Comparison of ENCODE assay signal across 14 cellular contexts in the genomic region with DNA sequence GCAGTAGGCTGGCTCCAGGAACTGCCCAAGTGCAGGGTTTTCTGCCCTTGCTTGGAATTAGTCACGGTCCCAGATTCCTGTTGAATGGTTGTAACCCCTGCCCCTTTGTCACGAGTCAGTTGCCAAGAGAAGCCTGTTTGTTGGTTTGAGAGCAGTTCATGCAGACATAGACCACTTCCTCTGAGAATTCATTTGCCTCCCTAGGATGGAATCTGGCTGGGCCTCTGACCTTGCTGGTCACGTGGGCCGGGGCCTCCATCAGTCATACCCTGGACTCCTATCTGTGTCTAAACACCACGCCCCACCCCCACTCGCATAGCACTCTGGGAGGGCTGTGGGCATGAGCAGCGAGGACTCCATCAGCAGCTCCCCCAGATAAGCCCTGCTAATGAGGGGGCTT. TPM values are rescaled to one million over a fixed set of nuclear protein-coding genes. Genes with fewer than 3 reads are reported as not detected.
A peak's percentile ranks its signal among the peaks of the same experiment; 100 is the strongest.
DNase-seq lines count a peak whose midpoint lies in the region; TF ChIP-seq lines count a peak whose summit lies in the region.
"Not testable (repeated sequence)": the region's sequence is repeated elsewhere in the genome, so short reads cannot be mapped to it uniquely, and the experiment has no call there.
"Had no signal": no experiment of that assay in that cellular context is flagged by ENCODE, and none has a peak within 500 bp of the region (broad histone marks: within the 10 kb centered on the region; RNA-seq: fewer than 3 reads in every experiment).

No MANE protein-coding gene starts in this region.

- H3K27ac Mint-ChIP-seq in endodermal cell; osteocyte (ENCODE audit: unreplicated experiment): not testable (repeated sequence)

- H3K4me2 ChIP-seq in BLaER1 treated with 17β-estradiol and CSF1 and Interleukin-3, amounts not matched to agents 10 nM and 100 nM: peak overlapping the region in 10 of 11 experiments; percentile 20 to 59 (median 50); a peak in 15 of 22 replicates

- H3K36me3 ChIP-seq in BLaER1 treated with 17β-estradiol and CSF1 and Interleukin-3, amounts not matched to agents 10 nM and 100 nM; endodermal cell (ENCODE audit: control insufficient read depth, insufficient read depth, low read length): not testable (repeated sequence)

- H3K4me3 ChIP-seq in BLaER1 treated with 17β-estradiol and CSF1 and Interleukin-3, amounts not matched to agents 10 nM and 100 nM; endodermal cell (ENCODE audit: low read length): not testable (repeated sequence)

- DNase-seq in M059J (ENCODE audit: low read depth): peak; percentile 41
- DNase-seq in amniotic epithelial cell (ENCODE audit: low read depth): peak; percentile 45
- DNase-seq in endodermal cell: peak; percentile 17
- peak; percentile 2 for DNase-seq in glomerular endothelial cell (ENCODE audit: extremely low read depth, low read depth, low spot score)
- DNase-seq in lung microvascular endothelial cell (ENCODE audit: low read depth in 2 of 2): peak; percentile 18 to 45
- DNase-seq in osteocyte (ENCODE audit: extremely low spot score, unreplicated experiment): peak; percentile 57
- peak; percentile 54 for DNase-seq in smooth muscle cell of the brain vasculature (ENCODE audit: low read depth, low spot score)

- not testable (repeated sequence) for H3K27ac ChIP-seq in BLaER1 treated with 17β-estradiol and CSF1 and Interleukin-3, amounts not matched to agents 10 nM and 100 nM; endodermal cell (ENCODE audit: low read depth, low read length)

- not testable (repeated sequence) for H4K20me1 ChIP-seq in BLaER1 treated with 17β-estradiol and CSF1 and Interleukin-3, amounts not matched to agents 10 nM and 100 nM

- not testable (repeated sequence) for H3K27me3 ChIP-seq in BLaER1 treated with 17β-estradiol and CSF1 and Interleukin-3, amounts not matched to agents 10 nM and 100 nM; endodermal cell (ENCODE audit: control insufficient read depth, insufficient read depth, low read length, poor library complexity, severe bottlenecking)

- not testable (repeated sequence) for H3K4me3 Mint-ChIP-seq in endodermal cell; osteocyte (ENCODE audit: unreplicated experiment)

- H3K9me3 Mint-ChIP-seq in endodermal cell; osteocyte (ENCODE audit: unreplicated experiment): not testable (repeated sequence)

- H3K4me1 ChIP-seq in BLaER1 treated with 17β-estradiol and CSF1 and Interleukin-3, amounts not matched to agents 10 nM and 100 nM: peaks cover 0 to 13% (median 5%) of the 10 kb centered on the region in 10 experiments; a peak in 10 of 20 replicates
- H3K4me1 ChIP-seq in endodermal cell (ENCODE audit: control insufficient read depth, insufficient read depth, low read length): not testable (repeated sequence)

- 50 to 89% methylated on average over 1 to 6 of the region's 7 CpGs for WGBS in endodermal cell (ENCODE audit: insufficient coverage in 1 of 2, insufficient read length in 1 of 2), 2 experiments

- H3K27me3 Mint-ChIP-seq in endodermal cell (ENCODE audit: insufficient read depth); osteocyte (ENCODE audit: unreplicated experiment): not testable (repeated sequence)

- H3K9me3 ChIP-seq in BLaER1 treated with 17β-estradiol and CSF1 and Interleukin-3, amounts not matched to agents 10 nM and 100 nM (replicated peaks in 1 of 11); endodermal cell (ENCODE audit: control insufficient read depth, low read length): not testable (repeated sequence)

- TF ChIP-seq CTCF in endodermal cell (conservative IDR thresholded peaks at IDR 0.05); osteocyte (IDR thresholded peaks at IDR 0.05): not testable (repeated sequence)

- not testable (repeated sequence) for H3K36me3 Mint-ChIP-seq in endodermal cell (ENCODE audit: low read depth); osteocyte (ENCODE audit: unreplicated experiment)

- H3K4me1 Mint-ChIP-seq in endodermal cell; osteocyte (ENCODE audit: unreplicated experiment): not testable (repeated sequence)

- H3K9ac ChIP-seq in BLaER1 treated with 17β-estradiol and CSF1 and Interleukin-3, amounts not matched to agents 10 nM and 100 nM; endodermal cell (ENCODE audit: extremely low read depth, low read length, poor library complexity, severe bottlenecking): not testable (repeated sequence)

RNA-seq across cellular contexts. Expression of a gene that starts 13.1 kb away (rescaled TPM):
- not detected in 2 replicates for total RNA-seq in M059J (2014; rRNA removed; shearing (Covaris generic))
- total RNA-seq in endodermal cell (not detected), glomerular endothelial cell (not detected in 2 replicates), lung microvascular endothelial cell (not detected in 2 replicates), osteocyte (not detected in 2 replicates)
- not detected for polyA plus RNA-seq in endodermal cell (2013, experiment 1 of 2)
- not detected for polyA plus RNA-seq in endodermal cell (2013, experiment 2 of 2)
- total RNA-seq: A172; Calu3; CD4-positive, alpha-beta memory T cell; H9; HT-29; PC-3 had no signal
- polyA plus RNA-seq: CD4-positive, alpha-beta memory T cell had no signal

Comparison
In these comparisons a context has a peak if more than half of its experiments do, and no peak if none do; other contexts are left out.
1. DNase-seq: peak in every context shown above with its lines; median percentile 57 in osteocyte; 54 in smooth muscle cell of the brain vasculature; 45 in amniotic epithelial cell; 41 in M059J; 32 in lung microvascular endothelial cell; 17 in endodermal cell; 2 in glomerular endothelial cell.